Comparison of ENCODE assay signal across 8 cellular contexts in genomic region chr3:69079269-69080159, GRCh38. TPM values are rescaled to one million over a fixed set of nuclear protein-coding genes. Genes with fewer than 3 reads are reported as not detected.
DNase-seq lines count a peak whose midpoint lies in the region; ATAC-seq and TF ChIP-seq lines count a peak whose summit lies in the region.

No MANE protein-coding gene starts in this region.

- H2BK15ac ChIP-seq in neuronal stem cell (ENCODE audit: low read length), result no peak overlapping the region

- no peak overlapping the region for H4K8ac ChIP-seq in neuronal stem cell (ENCODE audit: low read depth, low read length)

- H3K4ac ChIP-seq in neuronal stem cell (ENCODE audit: low read length), result no peak overlapping the region

- no peak overlapping the region for H3K23ac ChIP-seq in neuronal stem cell (ENCODE audit: low read depth, low read length, poor library complexity)

- no peak overlapping the region for H2BK5ac ChIP-seq in neuronal stem cell (ENCODE audit: low read length)

- H3K36me3 ChIP-seq in GM06990 (ENCODE audit: control insufficient read depth, insufficient read depth, low read length), result no peaks in the 10 kb centered on the region
- peaks cover 9% of the 10 kb centered on the region for H3K36me3 ChIP-seq in WERI-Rb-1
- H3K36me3 ChIP-seq in neuronal stem cell (replicated peaks in 1 of 2; ENCODE audit: control insufficient read depth in 2 of 2, insufficient read depth in 2 of 2, low read length in 2 of 2), result peaks cover 0 to 38% of the 10 kb centered on the region in 2 donors

- peak overlapping the region; percentile 73 for H2BK120ac ChIP-seq in neuronal stem cell (ENCODE audit: low read depth, low read length)

- no peak overlapping the region for H3K14ac ChIP-seq in neuronal stem cell (ENCODE audit: low read length)

- TF ChIP-seq CTCF in GM06990 (IDR thresholded peaks at IDR 0.05; ENCODE audit: insufficient read depth, low read length, poor library complexity, severe bottlenecking) (no peak), WERI-Rb-1 (IDR thresholded peaks at IDR 0.05; ENCODE audit: low read depth, low read length) (no peak), fibroblast of mammary gland (conservative IDR thresholded peaks at IDR 0.05; ENCODE audit: control insufficient read depth, insufficient read depth, low read depth, low read length) (no peak)

- H3K4me1 ChIP-seq in neuronal stem cell (ENCODE audit: control insufficient read depth in 2 of 2, insufficient read depth in 1 of 2, low read depth in 1 of 2, low read length in 2 of 2), result peaks cover 4 to 21% of the 10 kb centered on the region in 2 donors

- peak; percentile 19 for ATAC-seq in HG02759 (IDR thresholded peaks at IDR 0.05; ENCODE audit: unreplicated experiment)

- no peak overlapping the region for H2AK5ac ChIP-seq in neuronal stem cell (ENCODE audit: low read depth, low read length)

- H2BK12ac ChIP-seq in neuronal stem cell (ENCODE audit: low read length), result no peak overlapping the region

- peak; percentile 44 for DNase-seq in GM06990 (ENCODE audit: extremely low read depth, insufficient read length)
- peak; percentile 16 for DNase-seq in WERI-Rb-1
- no peak for DNase-seq in fibroblast of mammary gland (ENCODE audit: low read depth)
- DNase-seq in neuronal stem cell (ENCODE audit: low spot score), result no peak
- no peak for DNase-seq in AG08396 (ENCODE audit: low spot score)
- DNase-seq in stimulated activated CD4-positive, alpha-beta T cell treated with anti-CD3 and anti-CD28 coated beads, Interleukin-2, amount 100 ng/mL, for 48 hours, result no peak
- no peak for DNase-seq in NCI-H1105 treated with DMSO at 0.1 percent for 48 hours (lab: John Stamatoyannopoulos, UW)

- no peak overlapping the region for H4K91ac ChIP-seq in neuronal stem cell (ENCODE audit: low read depth, low read length, poor library complexity)

- no CpG with 5 or more reads among the region's 29 CpGs for WGBS in neuronal stem cell (ENCODE audit: extremely low coverage in 2 of 2, insufficient read length in 2 of 2, insufficient replicate concordance in 1 of 2), 2 donors

- no peaks in the 10 kb centered on the region for H3K9me3 ChIP-seq in WERI-Rb-1 (ENCODE audit: severe bottlenecking)
- H3K9me3 ChIP-seq in neuronal stem cell (replicated peaks in 1 of 2; ENCODE audit: control insufficient read depth in 2 of 2, insufficient read depth in 1 of 2, low read depth in 1 of 2, low read length in 2 of 2), result no peaks in the 10 kb centered on the region

- peak overlapping the region; percentile 85 for H3K27ac ChIP-seq in WERI-Rb-1
- H3K27ac ChIP-seq in neuronal stem cell (replicated peaks; ENCODE audit: low read length), result no peak overlapping the region

- peak overlapping the region; percentile 65 for H3K9ac ChIP-seq in neuronal stem cell (ENCODE audit: low read depth, low read length, poor library complexity)

- H3K18ac ChIP-seq in neuronal stem cell (ENCODE audit: low read length), result peak overlapping the region; percentile 73

- H3K27me3 ChIP-seq in GM06990 (replicated peaks; ENCODE audit: control insufficient read depth, insufficient read depth, low read length) (no peaks in the 10 kb centered on the region), WERI-Rb-1 (ENCODE audit: insufficient read depth, low read depth, severe bottlenecking) (no peaks in the 10 kb centered on the region), neuronal stem cell (ENCODE audit: control insufficient read depth in 3 of 3, insufficient read depth in 3 of 3, low read depth in 1 of 3, low read length in 3 of 3) (no peaks in the 10 kb centered on the region)

- H3K4me3 ChIP-seq in GM06990 (replicated peaks; ENCODE audit: low read depth, low read length), result peak overlapping the region; percentile 86
- H3K4me3 ChIP-seq in WERI-Rb-1 (ENCODE audit: low read depth, low read length), result peak overlapping the region; percentile 74
- H3K4me3 ChIP-seq in fibroblast of mammary gland (ENCODE audit: control insufficient read depth, low read depth, low read length), result peak overlapping the region; percentile 68
- H3K4me3 ChIP-seq in neuronal stem cell (ENCODE audit: low read length in 2 of 2), result peak overlapping the region; percentile 87 to 89

- H2AFZ ChIP-seq in neuronal stem cell (ENCODE audit: low read length), result peak overlapping the region; percentile 85

- peaks cover 4% of the 10 kb centered on the region for H3K79me1 ChIP-seq in neuronal stem cell (ENCODE audit: low read depth, low read length)

- H3K4me2 ChIP-seq in neuronal stem cell (ENCODE audit: insufficient read depth, low read length, poor library complexity, severe bottlenecking), result peak overlapping the region; percentile 59

RNA-seq across cellular contexts. Expression of gene UBA3, which starts 0.7 kb away (rescaled TPM):
- polyA plus RNA-seq in neuronal stem cell (2013, experiment 1 of 2), result 43.6 TPM
- polyA plus RNA-seq in neuronal stem cell (2013, experiment 2 of 2), result 45.6 TPM

RNA-seq across cellular contexts. Expression of gene ARL6IP5, which starts 5.2 kb away (rescaled TPM):
- polyA plus RNA-seq in neuronal stem cell (2013, experiment 1 of 2), result 59.1 TPM
- 58.6 TPM for polyA plus RNA-seq in neuronal stem cell (2013, experiment 2 of 2)

RNA-seq across cellular contexts. Expression of gene TMF1, which starts 27.4 kb away (rescaled TPM):
- polyA plus RNA-seq in neuronal stem cell (2013, experiment 1 of 2), result 11.4 TPM
- 11.6 TPM for polyA plus RNA-seq in neuronal stem cell (2013, experiment 2 of 2)

RNA-seq across cellular contexts. Expression of gene LMOD3, which starts 42.9 kb away (rescaled TPM):
- not detected for polyA plus RNA-seq in neuronal stem cell (2013, experiment 1 of 2)
- not detected for polyA plus RNA-seq in neuronal stem cell (2013, experiment 2 of 2)

Comparison
In these comparisons a context has a peak if more than half of its experiments do, and no peak if none do; other contexts are left out.
1. DNase-seq: peak in GM06990 (single experiment) and WERI-Rb-1 (single experiment); none in fibroblast of mammary gland (single experiment), neuronal stem cell (single experiment), AG08396 (single experiment), stimulated activated CD4-positive, alpha-beta T cell treated with anti-CD3 and anti-CD28 coated beads, Interleukin-2, amount 100 ng/mL, for 48 hours (0 of 2) and NCI-H1105 treated with DMSO at 0.1 percent for 48 hours (single experiment).
2. Peak in every context shown above with its lines, with median percentiles within 50 percentile points of each other: H3K4me3 ChIP-seq.